Comparison of ENCODE assay signal across 8 cellular contexts in genomic region chr7:151251328-151251925, GRCh38. TPM values are rescaled to one million over a fixed set of nuclear protein-coding genes. Genes with fewer than 3 reads are reported as not detected.
A peak's percentile ranks its signal among the peaks of the same experiment; 100 is the strongest.
DNase-seq lines count a peak whose midpoint lies in the region; TF ChIP-seq lines count a peak whose summit lies in the region.

No MANE protein-coding gene starts in this region.

- H3K4me2 ChIP-seq in smooth muscle cell: peak overlapping the region; percentile 99

- TF ChIP-seq CTCF in astrocyte of the spinal cord (IDR thresholded peaks at IDR 0.05; ENCODE audit: low read depth, low read length) (no peak), smooth muscle cell (IDR thresholded peaks at IDR 0.05; ENCODE audit: borderline replicate concordance, insufficient read depth, poor library complexity, severe bottlenecking) (no peak)

- H3K9ac ChIP-seq in iPS-20b (ENCODE audit: low read depth, low read length) (peak overlapping the region; percentile 51; the same call in 1 of the 2 replicates), smooth muscle cell (ENCODE audit: low read depth) (peak overlapping the region; percentile 39)

- no peak overlapping the region for H3K27ac ChIP-seq in iPS-20b (ENCODE audit: low read length)
- H3K27ac ChIP-seq in smooth muscle cell (ENCODE audit: low read depth): peak overlapping the region; percentile 89

- peaks cover 16% of the 10 kb centered on the region for H3K79me2 ChIP-seq in smooth muscle cell (ENCODE audit: low read depth)

- in situ Hi-C loops in Caki2 (cut with HindIII; ENCODE audit: low pct_unique_long_range_greater_than_20kb, low sequenced_read_pairs): no loop called here
- in situ Hi-C loops in astrocyte of the spinal cord (cut with HindIII; ENCODE audit: low sequenced_read_pairs): no loop called here

- H3K36me3 ChIP-seq in iPS-20b (ENCODE audit: insufficient read depth, low read depth, low read length) (no peaks in the 10 kb centered on the region), smooth muscle cell (ENCODE audit: low read depth) (no peaks in the 10 kb centered on the region)

- H4K20me1 ChIP-seq in smooth muscle cell (ENCODE audit: low read depth): peaks cover 9% of the 10 kb centered on the region

- H3F3A ChIP-seq in smooth muscle cell (ENCODE audit: low read depth): no peaks in the 10 kb centered on the region

- WGBS in smooth muscle cell (ENCODE audit: low lambda C conversion rate): 2% methylated on average over 20 of the region's 55 CpGs

- peak overlapping the region; percentile 66 for H2AFZ ChIP-seq in smooth muscle cell (ENCODE audit: low read depth)

- H3K4me3 ChIP-seq in astrocyte of the spinal cord (ENCODE audit: low read depth, low read length): peak overlapping the region; percentile 37
- H3K4me3 ChIP-seq in iPS-20b (ENCODE audit: low read length): peak overlapping the region; percentile 61; the same call in 1 of the 2 replicates
- H3K4me3 ChIP-seq in smooth muscle cell: peak overlapping the region; percentile 90

- peaks cover 87% of the 10 kb centered on the region for H3K27me3 ChIP-seq in iPS-20b (ENCODE audit: insufficient read depth, low read length)
- no peaks in the 10 kb centered on the region for H3K27me3 ChIP-seq in smooth muscle cell (ENCODE audit: low read depth)

- H3K9me3 ChIP-seq in iPS-20b (ENCODE audit: insufficient read depth, low read depth, low read length) (no peaks in the 10 kb centered on the region), smooth muscle cell (replicated peaks; ENCODE audit: low read depth) (no peaks in the 10 kb centered on the region)

- peak; percentile 50 for DNase-seq in Caki2 (ENCODE audit: low read depth)
- peak; percentile 65 for DNase-seq in NCI-H1092 treated with DMSO at 0.1 percent for 48 hours (lab: John Stamatoyannopoulos, UW)
- peak; percentile 68 for DNase-seq in astrocyte of the spinal cord (ENCODE audit: low read depth, low spot score)
- no peak for DNase-seq in smooth muscle cell (lab: John Stamatoyannopoulos, UW; ENCODE audit: unreplicated experiment)
- no peak for DNase-seq in NK-92 (lab: John Stamatoyannopoulos, UW; ENCODE audit: unreplicated experiment)
- no peak for DNase-seq in stimulated activated CD8-positive, alpha-beta memory T cell treated with anti-CD3 and anti-CD28 coated beads, Interleukin-4, amount 100 ng/mL, for 48 hours
- DNase-seq in activated CD4-positive, alpha-beta T cell treated with anti-CD3 and anti-CD28 coated beads for 48 hours: no peak

- H3K4me1 ChIP-seq in iPS-20b (ENCODE audit: insufficient read depth, low read length): peaks cover 22% of the 10 kb centered on the region
- peaks cover 39% of the 10 kb centered on the region for H3K4me1 ChIP-seq in smooth muscle cell (ENCODE audit: low read depth)

RNA-seq across cellular contexts. Expression of gene SMARCD3, which starts 2.9 kb away (rescaled TPM):
- total RNA-seq in Caki2 (2014; rRNA removed; shearing (Covaris generic); ENCODE audit: low replicate concordance): 12.4 and 13.1 TPM in 2 replicates
- 35.8 and 44.4 TPM in 2 replicates for total RNA-seq in smooth muscle cell
- 58.1 and 66.3 TPM in 2 replicates for polyA plus RNA-seq in smooth muscle cell

RNA-seq across cellular contexts. Expression of gene CHPF2, which starts 19.1 kb away (rescaled TPM):
- total RNA-seq in Caki2 (2014; rRNA removed; shearing (Covaris generic); ENCODE audit: low replicate concordance): 27.5 and 38.2 TPM in 2 replicates
- total RNA-seq in smooth muscle cell: 42.3 and 43.7 TPM in 2 replicates
- 70.8 and 71.8 TPM in 2 replicates for polyA plus RNA-seq in smooth muscle cell

RNA-seq across cellular contexts. Expression of gene ABCF2, which starts 24.4 kb away (rescaled TPM):
- 36.8 and 47.9 TPM in 2 replicates for total RNA-seq in Caki2 (2014; rRNA removed; shearing (Covaris generic); ENCODE audit: low replicate concordance)
- 30.5 and 35.1 TPM in 2 replicates for total RNA-seq in smooth muscle cell
- polyA plus RNA-seq in smooth muscle cell: 24.2 and 26.5 TPM in 2 replicates

RNA-seq across cellular contexts. Expression of gene H2BK1, which starts 41.1 kb away (rescaled TPM):
- total RNA-seq in Caki2 (2014; rRNA removed; shearing (Covaris generic); ENCODE audit: low replicate concordance): not detected in 2 replicates
- total RNA-seq in smooth muscle cell: not detected in 2 replicates
- not detected in 2 replicates for polyA plus RNA-seq in smooth muscle cell

Comparison
In these comparisons a context has a peak if more than half of its experiments do, and no peak if none do; other contexts are left out.
1. DNase-seq: peak in Caki2 (single experiment), NCI-H1092 treated with DMSO at 0.1 percent for 48 hours (single experiment) and astrocyte of the spinal cord (single experiment); none in smooth muscle cell (single experiment), NK-92 (single experiment), stimulated activated CD8-positive, alpha-beta memory T cell treated with anti-CD3 and anti-CD28 coated beads, Interleukin-4, amount 100 ng/mL, for 48 hours (single experiment) and activated CD4-positive, alpha-beta T cell treated with anti-CD3 and anti-CD28 coated beads for 48 hours (single experiment).
2. H3K4me3 ChIP-seq: peak in every context shown above with its lines; median percentile 90 in smooth muscle cell; 61 in iPS-20b; 37 in astrocyte of the spinal cord.